19 cellular contexts compared by ENCODE assay signal in the genomic region with DNA sequence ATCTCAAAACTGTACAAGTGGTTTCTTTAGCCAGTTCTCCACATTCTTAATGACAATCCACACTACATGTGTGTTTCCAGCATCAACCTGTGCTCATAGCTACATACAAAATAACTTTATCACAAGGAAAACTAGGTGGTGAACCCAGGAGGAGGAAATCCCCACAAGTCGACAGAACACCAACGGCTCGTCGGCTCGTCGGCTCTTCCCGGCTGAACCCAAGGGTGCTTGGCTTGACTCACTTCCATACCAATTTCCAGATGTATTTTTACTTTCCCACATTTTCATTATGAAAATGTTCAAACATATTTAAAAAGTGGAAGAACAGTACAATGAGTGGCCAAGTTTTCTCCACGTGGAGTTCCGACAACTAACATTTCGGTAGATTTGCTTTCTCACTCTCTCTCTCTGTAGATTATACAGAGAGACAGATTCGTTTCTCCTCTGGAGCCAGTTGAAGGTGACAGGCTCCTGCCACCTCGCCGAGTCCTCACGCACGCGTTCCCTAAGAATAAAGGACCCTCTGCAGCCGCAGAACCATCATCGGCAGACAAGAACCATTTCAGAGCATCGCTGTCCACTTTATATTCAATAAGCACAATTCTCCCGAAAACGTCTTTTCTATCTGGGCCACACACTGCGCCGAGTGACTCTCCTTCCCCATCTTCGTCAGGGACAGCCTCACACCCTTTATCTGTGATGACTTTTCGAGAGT.
"Had no signal": no experiment of that assay in that cellular context is flagged by ENCODE, and none has a peak within 500 bp of the region (broad histone marks: within the 10 kb centered on the region; RNA-seq: fewer than 3 reads in every experiment).

No MANE protein-coding gene starts in this region.

- H3K27me3 ChIP-seq: breast epithelium, gastrocnemius medialis, stomach, tibial artery, uterus had no signal

- H3K36me3 ChIP-seq: breast epithelium, gastrocnemius medialis, left ventricle myocardium inferior, stomach, tibial artery, uterus had no signal

- H3K4me3 ChIP-seq: breast epithelium, gastrocnemius medialis, left ventricle myocardium inferior, skin epidermis, stomach, tibial artery, uterus had no signal

- H3K4me1 ChIP-seq: uterus had no signal

- DNase-seq: activated CD4-positive, CD25-positive, alpha-beta regulatory T cell treated with anti-CD3 and anti-CD28 coated beads, Interleukin-2, amount 50 U/mL, for 72 hours; activated CD8-positive, alpha-beta memory T cell treated with anti-CD3 and anti-CD28 coated beads for 24 hours; activated CD8-positive, alpha-beta memory T cell treated with anti-CD3 and anti-CD28 coated beads, Interleukin-2, amount 50 U/mL, for 48 hours; activated gamma-delta T cell; activated T-cell treated with anti-CD3 and anti-CD28 coated beads, Interleukin-2, amount 50 U/mL, for 48 hours; cerebellar nuclear complex; effector CD8-positive, alpha-beta T cell; gastrocnemius medialis; left ventricle myocardium inferior; mammary epithelial cell; naive thymus-derived CD4-positive, alpha-beta T cell; stimulated activated CD4-positive, alpha-beta T cell treated with anti-CD3 and anti-CD28 coated beads, Interleukin-15, amount 100 ng/mL, for 24 hours; stimulated activated CD4-positive, alpha-beta T cell treated with anti-CD3 and anti-CD28 coated beads, Interleukin-2, amount 100 ng/mL, for 48 hours; stomach; T1000; uterus had no signal

- ATAC-seq: gastrocnemius medialis; naive thymus-derived CD4-positive, alpha-beta T cell had no signal

- H3K9me3 ChIP-seq: breast epithelium, gastrocnemius medialis, left ventricle myocardium inferior, stomach, tibial artery, uterus had no signal

- H3K27ac ChIP-seq: breast epithelium, gastrocnemius medialis, left ventricle myocardium inferior, skin epidermis, tibial artery, uterus had no signal
